Comparison of ENCODE assay signal across 30 cellular contexts in genomic region chr12:41606741-41607460, GRCh38.
"Had no signal": no experiment of that assay in that cellular context is flagged by ENCODE, and none has a peak within 500 bp of the region (broad histone marks: within the 10 kb centered on the region; RNA-seq: fewer than 3 reads in every experiment).

No MANE protein-coding gene starts in this region.

- H3K27me3 Mint-ChIP-seq: activated CD4-positive, alpha-beta memory T cell treated with anti-CD3 and anti-CD28 coated beads for 36 hours; activated CD4-positive, alpha-beta T cell treated with anti-CD3 and anti-CD28 coated beads, Interleukin-2, amount 10 ng/mL, durations not matched to agents 24 days and 14 days; activated naive CD4-positive, alpha-beta T cell treated with anti-CD3 and anti-CD28 coated beads, Interleukin-2, amount 10 ng/mL, durations not matched to agents 7 days and 5 days; activated T-cell treated with anti-CD3 and anti-CD28 coated beads, Interleukin-2, amount 50 U/mL, for 24 hours; central memory CD8-positive, alpha-beta T cell; stimulated activated naive B cell treated with anti-CD40 and anti-IgM and Interleukin-4, amounts not matched to agents 10 μg/mL and 1 μg/mL and 100 μg/mL, for 72 hours had no signal

- H3K36me3 ChIP-seq: brain microvascular endothelial cell, esophagus muscularis mucosa, pancreas, prostate gland, right atrium auricular region, stomach, thyroid gland, upper lobe of left lung, vagina had no signal

- H3K27ac Mint-ChIP-seq: activated CD4-positive, alpha-beta memory T cell treated with anti-CD3 and anti-CD28 coated beads for 36 hours; activated CD4-positive, alpha-beta T cell treated with anti-CD3 and anti-CD28 coated beads, Interleukin-2, amount 10 ng/mL, durations not matched to agents 24 days and 14 days; activated naive CD4-positive, alpha-beta T cell treated with anti-CD3 and anti-CD28 coated beads, Interleukin-2, amount 10 ng/mL, durations not matched to agents 7 days and 5 days; activated naive CD8-positive, alpha-beta T cell treated with anti-CD3 and anti-CD28 coated beads, Interleukin-2, amount 10 ng/mL, durations not matched to agents 7 days and 5 days; activated T-cell treated with anti-CD3 and anti-CD28 coated beads, Interleukin-2, amount 50 U/mL, for 24 hours; dendritic cell treated with granulocyte-macrophage colony-stimulating factor and Interleukin-4, amounts not matched to agents 40 ng/mL and 50 ng/mL, for 4 days; endodermal cell; mesothelial cell of epicardium; natural killer cell; stimulated activated naive B cell treated with anti-CD40 and anti-IgM and Interleukin-4, amounts not matched to agents 10 μg/mL and 1 μg/mL and 100 μg/mL, for 72 hours had no signal

- H3K4me3 ChIP-seq: esophagus muscularis mucosa, pancreas, prostate gland, right atrium auricular region, smooth muscle cell, stomach, thyroid gland, upper lobe of left lung, vagina had no signal

- H3K27me3 ChIP-seq: brain microvascular endothelial cell, esophagus muscularis mucosa, foreskin keratinocyte, pancreas, right atrium auricular region, stomach, thyroid gland, upper lobe of left lung, vagina had no signal

- DNase-seq: activated CD4-positive, alpha-beta memory T cell treated with anti-CD3 and anti-CD28 coated beads for 36 hours; activated CD4-positive, alpha-beta T cell treated with anti-CD3 and anti-CD28 coated beads, Interleukin-2, amount 10 ng/mL, durations not matched to agents 24 days and 14 days; activated CD4-positive, CD25-positive, alpha-beta regulatory T cell treated with anti-CD3 and anti-CD28 coated beads, Interleukin-2, amount 50 U/mL, for 72 hours; activated CD8-positive, alpha-beta memory T cell treated with anti-CD3 and anti-CD28 coated beads, Interleukin-2, amount 50 U/mL, for 4 hours; activated gamma-delta T cell; activated naive CD4-positive, alpha-beta T cell treated with anti-CD3 and anti-CD28 coated beads, Interleukin-2, amount 10 ng/mL, durations not matched to agents 7 days and 5 days; activated naive CD8-positive, alpha-beta T cell treated with anti-CD3 and anti-CD28 coated beads, Interleukin-2, amount 10 ng/mL, durations not matched to agents 7 days and 5 days; activated T-cell treated with anti-CD3 and anti-CD28 coated beads, Interleukin-2, amount 50 U/mL, for 24 hours; amniotic stem cell; brain microvascular endothelial cell; endodermal cell; foreskin keratinocyte; left ventricle myocardium superior; natural killer cell; nucleus accumbens; pancreas; stimulated activated CD4-positive, alpha-beta T cell treated with anti-CD3 and anti-CD28 coated beads, Interleukin-1b, Interleukin-23, amount 100 ng/mL, for 48 hours; stimulated activated naive B cell treated with anti-CD40 and anti-IgM and Interleukin-4, amounts not matched to agents 10 μg/mL and 1 μg/mL and 100 μg/mL, for 72 hours; stomach; T-helper 2 cell; thyroid gland; upper lobe of left lung had no signal

- H3K4me1 ChIP-seq: esophagus muscularis mucosa, foreskin keratinocyte, pancreas, prostate gland, right atrium auricular region, stomach, thyroid gland, upper lobe of left lung, vagina had no signal

- H3K4me3 Mint-ChIP-seq: activated CD4-positive, alpha-beta memory T cell treated with anti-CD3 and anti-CD28 coated beads for 36 hours; activated CD4-positive, alpha-beta T cell treated with anti-CD3 and anti-CD28 coated beads, Interleukin-2, amount 10 ng/mL, durations not matched to agents 24 days and 14 days; activated naive CD4-positive, alpha-beta T cell treated with anti-CD3 and anti-CD28 coated beads, Interleukin-2, amount 10 ng/mL, durations not matched to agents 7 days and 5 days; activated naive CD8-positive, alpha-beta T cell treated with anti-CD3 and anti-CD28 coated beads, Interleukin-2, amount 10 ng/mL, durations not matched to agents 7 days and 5 days; activated T-cell treated with anti-CD3 and anti-CD28 coated beads, Interleukin-2, amount 50 U/mL, for 24 hours; central memory CD8-positive, alpha-beta T cell; dendritic cell treated with granulocyte-macrophage colony-stimulating factor and Interleukin-4, amounts not matched to agents 40 ng/mL and 50 ng/mL, for 4 days; endodermal cell; mesothelial cell of epicardium; natural killer cell; stimulated activated naive B cell treated with anti-CD40 and anti-IgM and Interleukin-4, amounts not matched to agents 10 μg/mL and 1 μg/mL and 100 μg/mL, for 72 hours had no signal

- H3K9me3 Mint-ChIP-seq: activated CD4-positive, alpha-beta memory T cell treated with anti-CD3 and anti-CD28 coated beads for 36 hours; activated CD4-positive, alpha-beta T cell treated with anti-CD3 and anti-CD28 coated beads, Interleukin-2, amount 10 ng/mL, durations not matched to agents 24 days and 14 days; activated naive CD4-positive, alpha-beta T cell treated with anti-CD3 and anti-CD28 coated beads, Interleukin-2, amount 10 ng/mL, durations not matched to agents 7 days and 5 days; activated T-cell treated with anti-CD3 and anti-CD28 coated beads, Interleukin-2, amount 50 U/mL, for 24 hours had no signal

- H3K4me2 ChIP-seq: smooth muscle cell had no signal

- H3K27ac ChIP-seq: brain microvascular endothelial cell, esophagus muscularis mucosa, foreskin keratinocyte, pancreas, prostate gland, right atrium auricular region, stomach, thyroid gland, upper lobe of left lung, vagina had no signal

- H3K36me3 Mint-ChIP-seq: activated CD4-positive, alpha-beta memory T cell treated with anti-CD3 and anti-CD28 coated beads for 36 hours; activated naive CD4-positive, alpha-beta T cell treated with anti-CD3 and anti-CD28 coated beads, Interleukin-2, amount 10 ng/mL, durations not matched to agents 7 days and 5 days; activated naive CD8-positive, alpha-beta T cell treated with anti-CD3 and anti-CD28 coated beads, Interleukin-2, amount 10 ng/mL, durations not matched to agents 7 days and 5 days; mesothelial cell of epicardium; natural killer cell; stimulated activated naive B cell treated with anti-CD40 and anti-IgM and Interleukin-4, amounts not matched to agents 10 μg/mL and 1 μg/mL and 100 μg/mL, for 72 hours had no signal

- ATAC-seq: foreskin keratinocyte, left ventricle myocardium superior, natural killer cell, pancreas had no signal

- H3K9me3 ChIP-seq: esophagus muscularis mucosa, pancreas, prostate gland, right atrium auricular region, stomach, thyroid gland, upper lobe of left lung, vagina had no signal

- H3K4me1 Mint-ChIP-seq: activated CD4-positive, alpha-beta T cell treated with anti-CD3 and anti-CD28 coated beads, Interleukin-2, amount 10 ng/mL, durations not matched to agents 24 days and 14 days; activated naive CD4-positive, alpha-beta T cell treated with anti-CD3 and anti-CD28 coated beads, Interleukin-2, amount 10 ng/mL, durations not matched to agents 7 days and 5 days; activated naive CD8-positive, alpha-beta T cell treated with anti-CD3 and anti-CD28 coated beads, Interleukin-2, amount 10 ng/mL, durations not matched to agents 7 days and 5 days; central memory CD8-positive, alpha-beta T cell; endodermal cell; mesothelial cell of epicardium; natural killer cell; stimulated activated naive B cell treated with anti-CD40 and anti-IgM and Interleukin-4, amounts not matched to agents 10 μg/mL and 1 μg/mL and 100 μg/mL, for 72 hours had no signal
